8 cellular contexts compared by ENCODE assay signal in the genomic region with DNA sequence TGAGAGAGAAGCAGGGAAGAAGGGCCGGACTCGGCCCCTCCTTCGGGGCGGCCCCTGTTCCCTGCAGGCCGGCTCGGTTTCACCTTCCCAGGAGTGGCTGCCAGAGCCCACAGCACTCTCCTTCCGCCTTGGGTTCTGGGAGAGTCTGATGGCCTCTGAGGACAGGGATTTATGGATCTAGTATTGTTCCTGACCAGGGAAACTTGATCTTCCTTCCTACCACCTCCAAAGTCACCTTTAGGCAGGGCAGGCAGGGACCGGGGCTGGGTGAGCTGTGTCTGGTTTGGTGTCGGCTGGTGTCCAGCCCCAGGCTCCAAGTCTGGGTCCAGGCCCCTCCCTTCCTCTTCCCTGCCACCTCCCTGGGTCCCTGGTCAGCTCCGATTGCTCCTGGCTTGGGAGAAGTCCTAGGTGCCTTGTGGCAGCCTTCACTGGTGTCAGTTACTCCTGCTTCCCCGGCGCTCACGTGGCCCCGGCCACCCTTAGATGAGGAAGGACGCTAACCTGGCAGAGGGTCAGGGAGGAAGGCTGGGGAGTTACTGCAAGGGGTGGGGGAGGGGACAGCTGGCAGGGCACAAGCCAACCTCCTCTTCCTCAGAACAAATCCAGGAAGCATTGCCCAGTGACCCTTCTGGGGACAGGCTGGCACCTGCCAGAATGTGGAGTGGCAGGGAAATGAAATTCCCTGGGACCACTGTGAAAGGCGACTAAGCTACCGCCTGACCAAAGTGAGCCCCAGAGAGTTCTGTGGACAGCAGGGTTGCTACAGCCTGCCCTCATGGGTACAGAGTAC. TPM values are rescaled to one million over a fixed set of nuclear protein-coding genes. Genes with fewer than 3 reads are reported as not detected.
A peak's percentile ranks its signal among the peaks of the same experiment; 100 is the strongest.
DNase-seq lines count a peak whose midpoint lies in the region; ATAC-seq and TF ChIP-seq lines count a peak whose summit lies in the region.

No MANE protein-coding gene starts in this region.

- H3K36me3 Mint-ChIP-seq in progenitor cell of endocrine pancreas (ENCODE audit: insufficient read depth): peaks cover 13% of the 10 kb centered on the region

- DNase-seq in G401 (ENCODE audit: low spot score) (peak; percentile 51), epidermal melanocyte (ENCODE audit: insufficient read length, low spot score) (peak; percentile 19), progenitor cell of endocrine pancreas (ENCODE audit: low spot score, unreplicated experiment) (no peak), T-helper 9 cell (no peak), SIG-M5 treated with dmso at 0.1 percent for 504 hours (lab: John Stamatoyannopoulos, UW; ENCODE audit: unreplicated experiment) (no peak)

- H3K27ac ChIP-seq in OCI-LY3 (ENCODE audit: low read length): peak overlapping the region; percentile 98

- H3K27me3 ChIP-seq in OCI-LY3 (ENCODE audit: low read depth, low read length): no peaks in the 10 kb centered on the region

- H3K4me3 ChIP-seq in OCI-LY3 (ENCODE audit: low read length): peak overlapping the region; percentile 66

- ATAC-seq in GM21526 (IDR thresholded peaks at IDR 0.05; ENCODE audit: low FRiP score, unreplicated experiment): no peak
- ATAC-seq in GM21723 (IDR thresholded peaks at IDR 0.05; ENCODE audit: unreplicated experiment): no peak

- H3K4me3 Mint-ChIP-seq in progenitor cell of endocrine pancreas (ENCODE audit: low read depth): no peak overlapping the region

- no peaks in the 10 kb centered on the region for H3K79me2 ChIP-seq in OCI-LY3 (ENCODE audit: low read length)

- TF ChIP-seq CTCF in OCI-LY3 (IDR thresholded peaks at IDR 0.05; ENCODE audit: low read depth, low read length) (no peak), progenitor cell of endocrine pancreas (IDR thresholded peaks at IDR 0.05; ENCODE audit: unreplicated experiment) (no peak)

- no peaks in the 10 kb centered on the region for H3K27me3 Mint-ChIP-seq in progenitor cell of endocrine pancreas

- peaks cover 6% of the 10 kb centered on the region for H3K4me1 Mint-ChIP-seq in progenitor cell of endocrine pancreas (ENCODE audit: low read depth)

- H3K4me2 ChIP-seq in OCI-LY3 (ENCODE audit: low read length): peak overlapping the region; percentile 82

- no peak overlapping the region for H2AFZ ChIP-seq in OCI-LY3 (ENCODE audit: low read depth, low read length)

- no peaks in the 10 kb centered on the region for H3K9me3 ChIP-seq in OCI-LY3 (ENCODE audit: insufficient read depth, low read length)

- H3K9ac ChIP-seq in OCI-LY3 (ENCODE audit: low read length): peak overlapping the region; percentile 87

- peaks cover 14% of the 10 kb centered on the region for H3K36me3 ChIP-seq in OCI-LY3 (replicated peaks; ENCODE audit: low read depth, low read length)

- H3K27ac Mint-ChIP-seq in progenitor cell of endocrine pancreas: peak overlapping the region; percentile 37

- in situ Hi-C loops in G401 (cut with HindIII; ENCODE audit: low sequenced_read_pairs): no loop called here

- H3K4me1 ChIP-seq in OCI-LY3 (ENCODE audit: low read length): peaks cover 32% of the 10 kb centered on the region

- H3K9me3 Mint-ChIP-seq in progenitor cell of endocrine pancreas (ENCODE audit: low read depth): no peaks in the 10 kb centered on the region

- H4K20me1 ChIP-seq in OCI-LY3 (ENCODE audit: insufficient read depth, low read length): no peaks in the 10 kb centered on the region

RNA-seq across cellular contexts. Expression of gene RFX1, which starts 18.8 kb away (rescaled TPM):
- total RNA-seq in G401 (2014; rRNA removed; shearing (Covaris generic)): 1.8 and 6.0 TPM in 2 replicates
- total RNA-seq in progenitor cell of endocrine pancreas: 26.5 and 30.6 TPM in 2 replicates

RNA-seq across cellular contexts. Expression of gene DCAF15, which starts 35.0 kb away (rescaled TPM):
- total RNA-seq in G401 (2014; rRNA removed; shearing (Covaris generic)): 33.2 and 38.2 TPM in 2 replicates
- total RNA-seq in progenitor cell of endocrine pancreas: 57.3 and 65.5 TPM in 2 replicates

RNA-seq across cellular contexts. Expression of gene RLN3, which starts 40.7 kb away (rescaled TPM):
- not detected in 2 replicates for total RNA-seq in G401 (2014; rRNA removed; shearing (Covaris generic))
- total RNA-seq in progenitor cell of endocrine pancreas: not detected in 2 replicates

RNA-seq across cellular contexts. Expression of gene IL27RA, which starts 44.3 kb away (rescaled TPM):
- total RNA-seq in G401 (2014; rRNA removed; shearing (Covaris generic)): 28.1 and 32.5 TPM in 2 replicates
- total RNA-seq in progenitor cell of endocrine pancreas: 3.4 and 3.7 TPM in 2 replicates

RNA-seq across cellular contexts. Expression of gene PODNL1, which starts 49.1 kb away (rescaled TPM):
- total RNA-seq in G401 (2014; rRNA removed; shearing (Covaris generic)): 0.92 TPM in 1 of 2 replicates, not detected in the other
- total RNA-seq in progenitor cell of endocrine pancreas: not detected in 2 replicates

Comparison
In these comparisons a context has a peak if more than half of its experiments do, and no peak if none do; other contexts are left out.
1. DNase-seq: peak in G401 (single experiment) and epidermal melanocyte (single experiment); none in progenitor cell of endocrine pancreas (single experiment), T-helper 9 cell (single experiment) and SIG-M5 treated with dmso at 0.1 percent for 504 hours (single experiment).